Comparison of ENCODE assay signal across 8 cellular contexts in genomic region chr14:103630364-103631108, GRCh38. TPM values are rescaled to one million over a fixed set of nuclear protein-coding genes. Genes with fewer than 3 reads are reported as not detected.
DNase-seq lines count a peak whose midpoint lies in the region; ATAC-seq and TF ChIP-seq lines count a peak whose summit lies in the region.

No MANE protein-coding gene starts in this region.

- H3K79me2 ChIP-seq in parathyroid adenoma = peaks cover 51% of the 10 kb centered on the region

- DNase-seq in G401 (ENCODE audit: low spot score) = peak; percentile 21
- DNase-seq in Peyer's patch = no peak
- no peak for DNase-seq in epithelial cell of prostate (ENCODE audit: low read depth, low spot score)
- DNase-seq in KG1 (lab: John Stamatoyannopoulos, UW) = no peak
- DNase-seq in stimulated activated naive CD4-positive, alpha-beta T cell treated with Interleukin-2 at 50 U/mL for 16 hours (lab: John Stamatoyannopoulos, UW) = no peak
- no peak for DNase-seq in aorta

- H3K4me1 ChIP-seq in Peyer's patch (peaks cover 6 to 56% (median 15%) of the 10 kb centered on the region in 4 donors), parathyroid adenoma (peaks cover 13% of the 10 kb centered on the region), aorta (ENCODE audit: control insufficient read depth in 1 of 2, insufficient read depth in 2 of 2, low read length in 2 of 2) (peaks cover 0 to 5% of the 10 kb centered on the region in 2 donors)

- H3K27ac ChIP-seq in Peyer's patch = peak overlapping the region in 1 of 4 donors; percentile 4
- H3K27ac ChIP-seq in epithelial cell of prostate = peak overlapping the region; percentile 98
- peak overlapping the region; percentile 95 for H3K27ac ChIP-seq in parathyroid adenoma
- peak overlapping the region in 1 of 2 donors; percentile 4 for H3K27ac ChIP-seq in aorta (ENCODE audit: low read depth in 1 of 2, low read length in 2 of 2)

- intact Hi-C loops in aorta (cut with DNase I) = no loop called here

- in situ Hi-C loops in G401 (cut with HindIII; ENCODE audit: low sequenced_read_pairs) = no loop called here

- TF ChIP-seq POLR2A in Peyer's patch (IDR thresholded peaks at IDR 0.05) = no peak

- H3K9ac ChIP-seq in parathyroid adenoma = no peak overlapping the region

- TF ChIP-seq CTCF in Peyer's patch (IDR thresholded peaks at IDR 0.05) (no peak), parathyroid adenoma (IDR thresholded peaks at IDR 0.05) (no peak)

- H3K9me3 ChIP-seq in Peyer's patch = no peaks in the 10 kb centered on the region
- H3K9me3 ChIP-seq in parathyroid adenoma (ENCODE audit: control insufficient read depth, low read length) = no peaks in the 10 kb centered on the region
- H3K9me3 ChIP-seq in aorta (ENCODE audit: control insufficient read depth, low read length) = no peaks in the 10 kb centered on the region

- WGBS in aorta, 2 donors = 8 to 12% methylated on average over 5 of the region's 5 CpGs

- peak overlapping the region; percentile 94 for H3K4me2 ChIP-seq in parathyroid adenoma (ENCODE audit: low read length)

- ATAC-seq in aorta (ENCODE audit: low FRiP score) (no peak), HG03108 (IDR thresholded peaks at IDR 0.05; ENCODE audit: unreplicated experiment) (no peak)

- peak overlapping the region; percentile 95 to 99 (median 98) for H3K4me3 ChIP-seq in Peyer's patch
- H3K4me3 ChIP-seq in parathyroid adenoma (ENCODE audit: low read depth, low read length) = peak overlapping the region; percentile 78
- no peak overlapping the region for H3K4me3 ChIP-seq in aorta (ENCODE audit: low read length in 2 of 2)

- H3K36me3 ChIP-seq in Peyer's patch (peaks cover 0 to 12% (median 0%) of the 10 kb centered on the region in 3 donors), parathyroid adenoma (ENCODE audit: control insufficient read depth, insufficient read depth, low read length) (no peaks in the 10 kb centered on the region), aorta (ENCODE audit: control insufficient read depth in 1 of 2, insufficient read depth in 2 of 2, low read length in 1 of 2) (no peaks in the 10 kb centered on the region)

- no peaks in the 10 kb centered on the region for H3K27me3 ChIP-seq in Peyer's patch
- H3K27me3 ChIP-seq in parathyroid adenoma (ENCODE audit: control insufficient read depth, insufficient read depth, low read length) = no peaks in the 10 kb centered on the region
- no peaks in the 10 kb centered on the region for H3K27me3 ChIP-seq in aorta (ENCODE audit: control insufficient read depth in 1 of 2, insufficient read depth in 2 of 2, low read length in 1 of 2)

- H2AFZ ChIP-seq in parathyroid adenoma = no peak overlapping the region

RNA-seq across cellular contexts. Expression of gene KLC1, which starts 1.5 kb away (rescaled TPM):
- 87.3 and 184 TPM in 2 replicates for total RNA-seq in G401 (2014; rRNA removed; shearing (Covaris generic))
- total RNA-seq in Peyer's patch (100 to 1,000 TPM; 125 to 361 (median 270) TPM), aorta (100 to 1,000 TPM; 254 to 315 TPM)
- polyA plus RNA-seq in aorta = 100 to 1,000 TPM in 1 of 2 donors, 10 to 100 TPM in 1; 71.7 to 190 TPM

Comparison
In these comparisons a context has a peak if more than half of its experiments do, and no peak if none do; other contexts are left out.
1. H3K4me3 ChIP-seq: peak in Peyer's patch (4 of 4) and parathyroid adenoma (single experiment); none in aorta (0 of 2).